1 cellular context compared by ENCODE assay signal in genomic region chr1:172532700-172533510, GRCh38.
A peak's percentile ranks its signal among the peaks of the same experiment; 100 is the strongest.
TF ChIP-seq lines count a peak whose summit lies in the region.

TSS of gene SUCO (plus strand) at chr1:172533150. CDS start at chr1:172533436, 286 bp downstream.

TF ChIP-seq in K562, 482 proteins besides CTCF, POLR2A, EP300 and RAD21 (continued from another document and continues in another):
- TF ChIP-seq ZHX1 (conservative IDR thresholded peaks at IDR 0.05; ENCODE audit: low read length) (0 out of 2 replicates have a peak, but pooled peaks have one; percentile 56), ETS2 (tag; IDR thresholded peaks at IDR 0.05; ENCODE audit: borderline replicate concordance, poor library complexity, severe bottlenecking) (no peak), HLTF (IDR thresholded peaks at IDR 0.05) (peak; percentile 29; the same call in 1 of the 2 replicates), KLF16 (IDR thresholded peaks at IDR 0.05) (no peak), ZNF586 (CRISPR knock-in tag; conservative IDR thresholded peaks at IDR 0.05) (no peak), ZNF830 (CRISPR knock-in tag; IDR thresholded peaks at IDR 0.05) (peak; percentile 88), BRCA1 (IDR thresholded peaks at IDR 0.05) (no peak), BRCA1 (CRISPR knock-in tag; IDR thresholded peaks at IDR 0.05) (no peak), JUND (IDR thresholded peaks at IDR 0.05; ENCODE audit: borderline replicate concordance, low read depth, low read length) (peak; percentile 53), JUND (tag; IDR thresholded peaks at IDR 0.05; ENCODE audit: borderline replicate concordance, low read depth, low read length) (peak; percentile 76; the same call in 1 of the 3 replicates), POLR2AphosphoS2 (IDR thresholded peaks at IDR 0.05; ENCODE audit: low read length) (no peak), ZFPM2 (CRISPR knock-in tag; IDR thresholded peaks at IDR 0.05) (no peak), U2AF1 (optimal IDR thresholded peaks at IDR 0.05; ENCODE audit: low read depth, low read length) (peak; percentile 64), NBN (IDR thresholded peaks at IDR 0.05; ENCODE audit: low read depth) (peak; percentile 20; the same call in 1 of the 2 replicates), DMBX1 (CRISPR knock-in tag; IDR thresholded peaks at IDR 0.05; ENCODE audit: borderline replicate concordance) (peak; percentile 17; the same call in 1 of the 2 replicates), MIER1 (IDR thresholded peaks at IDR 0.05; ENCODE audit: low read depth) (no peak), SIX5 (IDR thresholded peaks at IDR 0.05; ENCODE audit: borderline replicate concordance in 1 of 2, insufficient read depth in 1 of 2, low read depth in 1 of 2, low read length in 2 of 2) (peak; percentile 77 to 87; a peak in 3 of 4 replicates), CREBBP (IDR thresholded peaks at IDR 0.05; ENCODE audit: low read depth, low read length) (no peak), E2F4 (CRISPR knock-in tag; IDR thresholded peaks at IDR 0.05; ENCODE audit: low read depth) (peak; percentile 87), ILF3 (IDR thresholded peaks at IDR 0.05; ENCODE audit: borderline replicate concordance) (no peak; the same call in 1 of the 2 replicates), RBM17 (IDR thresholded peaks at IDR 0.05; ENCODE audit: borderline replicate concordance, low read depth, low read length) (no peak), CBX2 (IDR thresholded peaks at IDR 0.05; ENCODE audit: insufficient read depth, low read length, poor library complexity, severe bottlenecking) (no peak), KLF10 (CRISPR knock-in tag; IDR thresholded peaks at IDR 0.05) (no peak), CHD1 (IDR thresholded peaks at IDR 0.05; ENCODE audit: low read length) (peak; percentile 87), NCOA1 (IDR thresholded peaks at IDR 0.05; ENCODE audit: low read depth) (no peak), FOXO4 (CRISPR knock-in tag; IDR thresholded peaks at IDR 0.05) (0 out of 2 replicates have a peak, but pooled peaks have one; percentile 61), ZNF324 (CRISPR knock-in tag; IDR thresholded peaks at IDR 0.05) (no peak), RBM39 (optimal IDR thresholded peaks at IDR 0.05; ENCODE audit: low read depth, low read length) (no peak), HEY1 (CRISPR knock-in tag; IDR thresholded peaks at IDR 0.05; ENCODE audit: borderline replicate concordance) (no peak), PHF8 (IDR thresholded peaks at IDR 0.05; ENCODE audit: borderline replicate concordance, low read length) (peak; percentile 99), MAZ (CRISPR knock-in tag; conservative IDR thresholded peaks at IDR 0.05 in 1 of 2, IDR thresholded peaks at IDR 0.05 in 1 of 2) (peak; percentile 98 to 99), RBFOX2 (IDR thresholded peaks at IDR 0.05; ENCODE audit: low read depth, low read length) (peak; percentile 99), ZFX (CRISPR knock-in tag; IDR thresholded peaks at IDR 0.05) (peak; percentile 94), SRSF3 (IDR thresholded peaks at IDR 0.05; ENCODE audit: insufficient read depth, low read length) (no peak), UBTF (IDR thresholded peaks at IDR 0.05; ENCODE audit: borderline replicate concordance in 1 of 2, low read depth in 2 of 2, low read length in 2 of 2) (peak; percentile 25 to 88; a peak in 3 of 4 replicates), RCOR1 (IDR thresholded peaks at IDR 0.05; ENCODE audit: borderline replicate concordance in 1 of 2, low read depth in 2 of 2, low read length in 2 of 2) (peak in 1 of 2 experiments; percentile 79; a peak in 1 of 4 replicates), FOXP4 (CRISPR knock-in tag; IDR thresholded peaks at IDR 0.05; ENCODE audit: borderline replicate concordance) (0 out of 2 replicates have a peak, but pooled peaks have one; percentile 62), SREBF1 (IDR thresholded peaks at IDR 0.05; ENCODE audit: borderline replicate concordance, low read depth, low read length) (no peak), EP400 (IDR thresholded peaks at IDR 0.05) (peak; percentile 88), ZFP1 (CRISPR knock-in tag; IDR thresholded peaks at IDR 0.05) (no peak), ZNF644 (tag; IDR thresholded peaks at IDR 0.05; ENCODE audit: low read depth) (no peak; the same call in 1 of the 2 replicates), C11orf30 (IDR thresholded peaks at IDR 0.05; ENCODE audit: low read depth) (no peak)
- TF ChIP-seq, protein P1, sequence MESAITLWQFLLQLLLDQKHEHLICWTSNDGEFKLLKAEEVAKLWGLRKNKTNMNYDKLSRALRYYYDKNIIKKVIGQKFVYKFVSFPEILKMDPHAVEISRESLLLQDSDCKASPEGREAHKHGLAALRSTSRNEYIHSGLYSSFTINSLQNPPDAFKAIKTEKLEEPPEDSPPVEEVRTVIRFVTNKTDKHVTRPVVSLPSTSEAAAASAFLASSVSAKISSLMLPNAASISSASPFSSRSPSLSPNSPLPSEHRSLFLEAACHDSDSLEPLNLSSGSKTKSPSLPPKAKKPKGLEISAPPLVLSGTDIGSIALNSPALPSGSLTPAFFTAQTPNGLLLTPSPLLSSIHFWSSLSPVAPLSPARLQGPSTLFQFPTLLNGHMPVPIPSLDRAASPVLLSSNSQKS (CRISPR knock-in tag; IDR thresholded peaks at IDR 0.05) = 0 out of 2 replicates have a peak, but pooled peaks have one; percentile 64
- TF ChIP-seq, protein P2, sequence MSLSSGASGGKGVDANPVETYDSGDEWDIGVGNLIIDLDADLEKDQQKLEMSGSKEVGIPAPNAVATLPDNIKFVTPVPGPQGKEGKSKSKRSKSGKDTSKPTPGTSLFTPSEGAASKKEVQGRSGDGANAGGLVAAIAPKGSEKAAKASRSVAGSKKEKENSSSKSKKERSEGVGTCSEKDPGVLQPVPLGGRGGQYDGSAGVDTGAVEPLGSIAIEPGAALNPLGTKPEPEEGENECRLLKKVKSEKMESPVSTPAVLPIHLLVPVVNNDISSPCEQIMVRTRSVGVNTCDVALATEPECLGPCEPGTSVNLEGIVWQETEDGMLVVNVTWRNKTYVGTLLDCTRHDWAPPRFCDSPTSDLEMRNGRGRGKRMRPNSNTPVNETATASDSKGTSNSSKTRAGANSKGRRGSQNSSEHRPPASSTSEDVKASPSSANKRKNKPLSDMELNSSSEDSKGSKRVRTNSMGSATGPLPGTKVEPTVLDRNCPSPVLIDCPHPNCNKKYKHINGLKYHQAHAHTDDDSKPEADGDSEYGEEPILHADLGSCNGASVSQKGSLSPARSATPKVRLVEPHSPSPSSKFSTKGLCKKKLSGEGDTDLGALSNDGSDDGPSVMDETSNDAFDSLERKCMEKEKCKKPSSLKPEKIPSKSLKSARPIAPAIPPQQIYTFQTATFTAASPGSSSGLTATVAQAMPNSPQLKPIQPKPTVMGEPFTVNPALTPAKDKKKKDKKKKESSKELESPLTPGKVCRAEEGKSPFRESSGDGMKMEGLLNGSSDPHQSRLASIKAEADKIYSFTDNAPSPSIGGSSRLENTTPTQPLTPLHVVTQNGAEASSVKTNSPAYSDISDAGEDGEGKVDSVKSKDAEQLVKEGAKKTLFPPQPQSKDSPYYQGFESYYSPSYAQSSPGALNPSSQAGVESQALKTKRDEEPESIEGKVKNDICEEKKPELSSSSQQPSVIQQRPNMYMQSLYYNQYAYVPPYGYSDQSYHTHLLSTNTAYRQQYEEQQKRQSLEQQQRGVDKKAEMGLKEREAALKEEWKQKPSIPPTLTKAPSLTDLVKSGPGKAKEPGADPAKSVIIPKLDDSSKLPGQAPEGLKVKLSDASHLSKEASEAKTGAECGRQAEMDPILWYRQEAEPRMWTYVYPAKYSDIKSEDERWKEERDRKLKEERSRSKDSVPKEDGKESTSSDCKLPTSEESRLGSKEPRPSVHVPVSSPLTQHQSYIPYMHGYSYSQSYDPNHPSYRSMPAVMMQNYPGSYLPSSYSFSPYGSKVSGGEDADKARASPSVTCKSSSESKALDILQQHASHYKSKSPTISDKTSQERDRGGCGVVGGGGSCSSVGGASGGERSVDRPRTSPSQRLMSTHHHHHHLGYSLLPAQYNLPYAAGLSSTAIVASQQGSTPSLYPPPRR (CRISPR knock-in tag; IDR thresholded peaks at IDR 0.05; ENCODE audit: borderline replicate concordance) = no peak
- TF ChIP-seq, protein P3, sequence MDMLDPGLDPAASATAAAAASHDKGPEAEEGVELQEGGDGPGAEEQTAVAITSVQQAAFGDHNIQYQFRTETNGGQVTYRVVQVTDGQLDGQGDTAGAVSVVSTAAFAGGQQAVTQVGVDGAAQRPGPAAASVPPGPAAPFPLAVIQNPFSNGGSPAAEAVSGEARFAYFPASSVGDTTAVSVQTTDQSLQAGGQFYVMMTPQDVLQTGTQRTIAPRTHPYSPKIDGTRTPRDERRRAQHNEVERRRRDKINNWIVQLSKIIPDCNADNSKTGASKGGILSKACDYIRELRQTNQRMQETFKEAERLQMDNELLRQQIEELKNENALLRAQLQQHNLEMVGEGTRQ (CRISPR knock-in tag; IDR thresholded peaks at IDR 0.05) = no peak
- TF ChIP-seq, protein P4, sequence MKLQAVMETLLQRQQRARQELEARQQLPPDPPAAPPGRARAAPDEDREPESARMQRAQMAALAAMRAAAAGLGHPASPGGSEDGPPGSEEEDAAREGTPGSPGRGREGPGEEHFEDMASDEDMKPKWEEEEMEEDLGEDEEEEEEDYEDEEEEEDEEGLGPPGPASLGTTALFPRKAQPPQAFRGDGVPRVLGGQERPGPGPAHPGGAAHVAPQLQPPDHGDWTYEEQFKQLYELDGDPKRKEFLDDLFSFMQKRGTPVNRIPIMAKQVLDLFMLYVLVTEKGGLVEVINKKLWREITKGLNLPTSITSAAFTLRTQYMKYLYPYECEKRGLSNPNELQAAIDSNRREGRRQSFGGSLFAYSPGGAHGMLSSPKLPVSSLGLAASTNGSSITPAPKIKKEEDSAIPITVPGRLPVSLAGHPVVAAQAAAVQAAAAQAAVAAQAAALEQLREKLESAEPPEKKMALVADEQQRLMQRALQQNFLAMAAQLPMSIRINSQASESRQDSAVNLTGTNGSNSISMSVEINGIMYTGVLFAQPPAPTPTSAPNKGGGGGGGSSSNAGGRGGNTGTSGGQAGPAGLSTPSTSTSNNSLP (IDR thresholded peaks at IDR 0.05; ENCODE audit: borderline replicate concordance, low read depth, low read length) = no peak
